Comparison of ENCODE assay signal across 14 cellular contexts in the genomic region with DNA sequence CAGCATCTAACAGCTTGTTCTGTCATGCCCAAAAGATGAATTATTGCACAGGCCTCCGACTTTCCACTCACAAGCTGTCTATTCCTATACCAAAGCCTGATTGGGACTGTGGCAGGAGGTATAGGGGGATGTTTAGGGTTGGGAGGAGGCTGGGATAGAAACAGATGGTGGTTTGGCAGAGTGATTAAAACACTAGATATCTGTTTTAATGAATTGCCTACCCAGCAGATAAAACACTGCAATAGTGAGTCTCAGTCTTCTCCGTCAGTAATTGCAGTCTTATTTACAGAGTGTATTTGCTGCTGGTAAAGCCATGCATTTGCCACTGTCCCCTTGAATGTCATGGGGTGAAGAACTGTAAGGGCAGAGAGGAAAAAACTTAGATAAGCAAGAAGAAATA.
"Had no signal": no experiment of that assay in that cellular context is flagged by ENCODE, and none has a peak within 500 bp of the region (broad histone marks: within the 10 kb centered on the region; RNA-seq: fewer than 3 reads in every experiment).

No MANE protein-coding gene starts in this region.

- DNase-seq: effector memory CD8-positive, alpha-beta T cell; gastrocnemius medialis; heart right ventricle; hypothalamus; mammary epithelial cell; naive thymus-derived CD4-positive, alpha-beta T cell; nephron progenitor cell; retina; right lobe of liver; stimulated activated CD4-positive, alpha-beta T cell treated with anti-CD3 and anti-CD28 coated beads, Interleukin-4, amount 100 ng/mL, for 1 hour; stimulated activated CD8-positive, alpha-beta memory T cell treated with anti-CD3 and anti-CD28 coated beads, Interleukin-4, amount 100 ng/mL, for 48 hours; upper lobe of right lung had no signal

- ATAC-seq: effector memory CD8-positive, alpha-beta T cell; gastrocnemius medialis; heart right ventricle; left lobe of liver; naive thymus-derived CD4-positive, alpha-beta T cell; right lobe of liver; stimulated activated effector memory CD8-positive, alpha-beta T cell treated with anti-CD3 and anti-CD28 coated beads, Interleukin-12 subunit alpha, Interleukin-12 subunit beta, amount 100 ng/mL, for 72 hours; upper lobe of right lung had no signal
